In the genomic region with DNA sequence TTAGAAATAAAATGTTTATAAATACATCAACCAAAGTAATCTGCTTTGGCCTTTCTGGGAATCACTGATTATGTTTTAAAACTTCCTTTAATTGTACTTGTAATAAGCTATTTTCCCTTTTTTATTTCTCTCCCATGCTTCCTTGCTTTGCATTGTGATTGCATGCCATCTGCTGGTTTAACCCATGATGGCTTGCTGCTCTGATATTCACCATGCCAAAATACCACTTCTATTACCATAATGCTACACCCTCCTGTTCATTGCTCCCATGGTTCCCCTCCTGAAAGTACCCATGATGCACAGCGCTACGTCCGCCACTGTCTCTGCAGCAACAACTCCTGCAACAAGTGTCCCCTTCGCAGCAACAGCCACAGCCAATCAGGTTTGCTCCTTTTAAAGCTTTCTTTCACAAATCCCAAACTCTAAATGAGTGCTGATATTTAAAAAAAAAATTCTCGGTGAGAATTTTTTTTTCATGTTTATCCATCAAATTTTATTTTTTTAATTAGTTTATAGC, we compare ENCODE assay signal across 1 cellular context.
TF ChIP-seq lines count a peak whose summit lies in the region.

No MANE protein-coding gene starts in this region.

TF ChIP-seq in IMR-90, 13 proteins besides CTCF, POLR2A, EP300 and RAD21:
- no peak for TF ChIP-seq RFX5 (IDR thresholded peaks at IDR 0.05; ENCODE audit: low read depth, low read length)
- TF ChIP-seq SMC3 (IDR thresholded peaks at IDR 0.05; ENCODE audit: low read depth, low read length) = no peak
- TF ChIP-seq, protein P1, sequence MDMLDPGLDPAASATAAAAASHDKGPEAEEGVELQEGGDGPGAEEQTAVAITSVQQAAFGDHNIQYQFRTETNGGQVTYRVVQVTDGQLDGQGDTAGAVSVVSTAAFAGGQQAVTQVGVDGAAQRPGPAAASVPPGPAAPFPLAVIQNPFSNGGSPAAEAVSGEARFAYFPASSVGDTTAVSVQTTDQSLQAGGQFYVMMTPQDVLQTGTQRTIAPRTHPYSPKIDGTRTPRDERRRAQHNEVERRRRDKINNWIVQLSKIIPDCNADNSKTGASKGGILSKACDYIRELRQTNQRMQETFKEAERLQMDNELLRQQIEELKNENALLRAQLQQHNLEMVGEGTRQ (IDR thresholded peaks at IDR 0.05; ENCODE audit: low read depth, low read length) = no peak
- no peak for TF ChIP-seq CHD1 (IDR thresholded peaks at IDR 0.05; ENCODE audit: low read depth, low read length)
- TF ChIP-seq RCOR1 (IDR thresholded peaks at IDR 0.05; ENCODE audit: insufficient replicate concordance, low read length) = no peak
- no peak for TF ChIP-seq BHLHE40 (IDR thresholded peaks at IDR 0.05; ENCODE audit: low read depth, low read length)
- no peak for TF ChIP-seq NFE2L2 (IDR thresholded peaks at IDR 0.05; ENCODE audit: low read depth, low read length)
- no peak for TF ChIP-seq MAZ (IDR thresholded peaks at IDR 0.05; ENCODE audit: borderline replicate concordance, low read depth, low read length)
- TF ChIP-seq MXI1 (IDR thresholded peaks at IDR 0.05; ENCODE audit: borderline replicate concordance, low read depth, low read length) = no peak
- TF ChIP-seq MAFK (IDR thresholded peaks at IDR 0.05; ENCODE audit: low read depth, low read length) = no peak
- TF ChIP-seq, protein P2, sequence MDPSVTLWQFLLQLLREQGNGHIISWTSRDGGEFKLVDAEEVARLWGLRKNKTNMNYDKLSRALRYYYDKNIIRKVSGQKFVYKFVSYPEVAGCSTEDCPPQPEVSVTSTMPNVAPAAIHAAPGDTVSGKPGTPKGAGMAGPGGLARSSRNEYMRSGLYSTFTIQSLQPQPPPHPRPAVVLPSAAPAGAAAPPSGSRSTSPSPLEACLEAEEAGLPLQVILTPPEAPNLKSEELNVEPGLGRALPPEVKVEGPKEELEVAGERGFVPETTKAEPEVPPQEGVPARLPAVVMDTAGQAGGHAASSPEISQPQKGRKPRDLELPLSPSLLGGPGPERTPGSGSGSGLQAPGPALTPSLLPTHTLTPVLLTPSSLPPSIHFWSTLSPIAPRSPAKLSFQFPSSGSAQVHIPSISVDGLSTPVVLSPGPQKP (IDR thresholded peaks at IDR 0.05; ENCODE audit: borderline replicate concordance, low read depth, low read length) = no peak
- no peak for TF ChIP-seq FOS (IDR thresholded peaks at IDR 0.05; ENCODE audit: low read depth, low read length)
- no peak for TF ChIP-seq CEBPB (IDR thresholded peaks at IDR 0.05; ENCODE audit: low read depth, low read length)
